8 cellular contexts compared by ENCODE assay signal in genomic region chr13:112894673-112895481, GRCh38.
DNase-seq lines count a peak whose midpoint lies in the region; ATAC-seq and TF ChIP-seq lines count a peak whose summit lies in the region.

No MANE protein-coding gene starts in this region.

- TF ChIP-seq CTCF in A673 (conservative IDR thresholded peaks at IDR 0.05; ENCODE audit: low read depth, low read length), result no peak
- no peak for TF ChIP-seq CTCF in dorsolateral prefrontal cortex (IDR thresholded peaks at IDR 0.05 in 54 of 56, conservative IDR thresholded peaks at IDR 0.05 in 2 of 56; ENCODE audit: low read depth in 1 of 56, partially characterized antibody in 56 of 56)

- peak overlapping the region; percentile 34 for H3K9ac ChIP-seq in mucosa of stomach (ENCODE audit: low read length)

- H3K27ac ChIP-seq in A673 (ENCODE audit: low read depth, low read length, poor library complexity, severe bottlenecking), result no peak overlapping the region
- H3K27ac ChIP-seq in dorsolateral prefrontal cortex, result peak overlapping the region in 1 of 59 donors; percentile 77

- peaks cover 15% of the 10 kb centered on the region for H3K4me1 ChIP-seq in A673 (ENCODE audit: insufficient read depth, low read length, poor library complexity, severe bottlenecking)
- H3K4me1 ChIP-seq in mucosa of stomach (ENCODE audit: control insufficient read depth, insufficient read depth, low read length), result peaks cover 23% of the 10 kb centered on the region

- peak; percentile 28 for ATAC-seq in HG03175 (IDR thresholded peaks at IDR 0.05; ENCODE audit: unreplicated experiment)

- no peaks in the 10 kb centered on the region for H3K27me3 ChIP-seq in A673 (replicated peaks; ENCODE audit: insufficient read depth, low read depth, low read length, poor library complexity)
- H3K27me3 ChIP-seq in dorsolateral prefrontal cortex, result peaks cover 0 to 25% (median 10%) of the 10 kb centered on the region in 45 donors
- H3K27me3 ChIP-seq in mucosa of stomach (ENCODE audit: control insufficient read depth, insufficient read depth, low read length), result peaks cover 45% of the 10 kb centered on the region

- CTCF ChIA-PET in A673 (lab: Charles Lee), result no interaction called here

- no TSS peak for BruUV-seq in A673 (replicated peaks; lab: Mats Ljungman, UMichigan)

- POLR2A ChIA-PET in A673 (lab: Charles Lee; ENCODE audit: low non-redundant PET), result no interaction called here

- H3K4me3 ChIP-seq in A673 (ENCODE audit: low read depth, low read length, poor library complexity, severe bottlenecking), result peak overlapping the region; percentile 44
- H3K4me3 ChIP-seq in dorsolateral prefrontal cortex, result peak overlapping the region; percentile 18 to 68 (median 52)
- H3K4me3 ChIP-seq in mucosa of stomach (ENCODE audit: low read length), result peak overlapping the region; percentile 19

- intact Hi-C loops in A673 (cut with micrococcal nuclease; ENCODE audit: unreplicated experiment) (no loop called here), dorsolateral prefrontal cortex (cut with DNase I) (no loop called here)

- H3K36me3 ChIP-seq in A673 (ENCODE audit: insufficient read depth, low read length, poor library complexity, severe bottlenecking) (no peaks in the 10 kb centered on the region), mucosa of stomach (ENCODE audit: control insufficient read depth, insufficient read depth, low read length) (no peaks in the 10 kb centered on the region)

- DNase-seq in A673 (ENCODE audit: low spot score), result no peak
- DNase-seq in dorsolateral prefrontal cortex, result peak in 1 of 10 donors; percentile 41
- DNase-seq in T-helper 9 cell, result no peak
- DNase-seq in dedifferentiated amniotic fluid mesenchymal stem cell (ENCODE audit: extremely low spot score), result no peak
- DNase-seq in dermis blood vessel endothelial cell, result no peak
- DNase-seq in SKM-1 (lab: John Stamatoyannopoulos, UW; ENCODE audit: unreplicated experiment), result no peak

- H3K9me3 ChIP-seq in A673 (ENCODE audit: low read depth, low read length, poor library complexity, severe bottlenecking), result no peaks in the 10 kb centered on the region
- no peaks in the 10 kb centered on the region for H3K9me3 ChIP-seq in mucosa of stomach (ENCODE audit: control insufficient read depth, low read length)
